Comparison of ENCODE assay signal across 1 cellular context in the genomic region with DNA sequence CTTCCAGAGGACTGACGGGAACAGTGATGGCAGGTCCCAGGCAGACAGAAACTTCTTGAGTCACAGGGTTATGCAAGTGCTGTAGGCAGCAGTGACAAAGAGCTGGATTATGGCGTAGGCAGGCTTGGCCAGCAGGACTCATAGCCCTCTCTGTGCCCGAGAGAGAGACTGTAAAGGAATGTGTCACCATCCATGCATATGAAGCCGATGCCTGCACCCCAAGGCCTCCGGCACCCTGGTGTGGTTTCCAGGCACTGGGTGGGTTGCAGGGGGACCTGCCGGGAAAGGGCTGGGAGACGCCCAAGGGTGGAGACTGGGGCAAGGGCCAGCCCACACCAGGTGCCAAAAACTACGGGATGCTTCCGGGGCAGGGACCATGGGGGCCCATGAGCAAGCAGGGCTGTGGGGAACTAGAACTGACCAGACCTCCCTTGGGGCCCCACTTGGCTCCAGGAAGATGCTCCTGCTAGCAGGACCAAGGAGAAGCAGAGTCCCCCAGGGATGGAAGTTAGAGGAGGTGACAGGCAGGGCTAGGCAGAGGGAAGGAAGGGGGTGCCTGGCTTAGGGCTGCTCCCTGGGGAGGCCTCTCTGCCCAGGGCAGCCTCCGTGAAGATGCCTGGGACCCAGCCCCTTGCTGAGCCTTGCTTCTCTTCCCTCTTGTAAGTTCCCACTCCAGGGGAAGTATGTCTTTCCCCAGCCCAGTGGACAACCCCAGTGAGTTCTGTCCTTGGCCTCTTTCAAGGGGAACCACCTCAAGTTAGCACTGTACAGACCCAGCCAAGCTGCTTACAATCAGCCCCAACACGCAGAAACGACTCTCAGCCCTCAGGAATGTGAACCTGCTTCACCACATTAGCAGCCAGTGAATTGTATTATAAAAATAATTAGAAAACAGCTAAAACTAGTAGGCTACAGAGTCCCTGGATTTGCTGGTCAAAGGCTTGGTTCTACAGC.
TF ChIP-seq lines count a peak whose summit lies in the region.

No MANE protein-coding gene starts in this region.

TF ChIP-seq in GM23338, 12 proteins besides CTCF, POLR2A, EP300 and RAD21 (continued from another document):
- TF ChIP-seq, protein P1, sequence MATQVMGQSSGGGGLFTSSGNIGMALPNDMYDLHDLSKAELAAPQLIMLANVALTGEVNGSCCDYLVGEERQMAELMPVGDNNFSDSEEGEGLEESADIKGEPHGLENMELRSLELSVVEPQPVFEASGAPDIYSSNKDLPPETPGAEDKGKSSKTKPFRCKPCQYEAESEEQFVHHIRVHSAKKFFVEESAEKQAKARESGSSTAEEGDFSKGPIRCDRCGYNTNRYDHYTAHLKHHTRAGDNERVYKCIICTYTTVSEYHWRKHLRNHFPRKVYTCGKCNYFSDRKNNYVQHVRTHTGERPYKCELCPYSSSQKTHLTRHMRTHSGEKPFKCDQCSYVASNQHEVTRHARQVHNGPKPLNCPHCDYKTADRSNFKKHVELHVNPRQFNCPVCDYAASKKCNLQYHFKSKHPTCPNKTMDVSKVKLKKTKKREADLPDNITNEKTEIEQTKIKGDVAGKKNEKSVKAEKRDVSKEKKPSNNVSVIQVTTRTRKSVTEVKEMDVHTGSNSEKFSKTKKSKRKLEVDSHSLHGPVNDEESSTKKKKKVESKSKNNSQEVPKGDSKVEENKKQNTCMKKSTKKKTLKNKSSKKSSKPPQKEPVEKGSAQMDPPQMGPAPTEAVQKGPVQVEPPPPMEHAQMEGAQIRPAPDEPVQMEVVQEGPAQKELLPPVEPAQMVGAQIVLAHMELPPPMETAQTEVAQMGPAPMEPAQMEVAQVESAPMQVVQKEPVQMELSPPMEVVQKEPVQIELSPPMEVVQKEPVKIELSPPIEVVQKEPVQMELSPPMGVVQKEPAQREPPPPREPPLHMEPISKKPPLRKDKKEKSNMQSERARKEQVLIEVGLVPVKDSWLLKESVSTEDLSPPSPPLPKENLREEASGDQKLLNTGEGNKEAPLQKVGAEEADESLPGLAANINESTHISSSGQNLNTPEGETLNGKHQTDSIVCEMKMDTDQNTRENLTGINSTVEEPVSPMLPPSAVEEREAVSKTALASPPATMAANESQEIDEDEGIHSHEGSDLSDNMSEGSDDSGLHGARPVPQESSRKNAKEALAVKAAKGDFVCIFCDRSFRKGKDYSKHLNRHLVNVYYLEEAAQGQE (IDR thresholded peaks at IDR 0.05; ENCODE audit: unreplicated experiment) = no peak
- TF ChIP-seq POLR2AphosphoS5 (IDR thresholded peaks at IDR 0.05; ENCODE audit: low read depth) = no peak
- TF ChIP-seq, protein P2, sequence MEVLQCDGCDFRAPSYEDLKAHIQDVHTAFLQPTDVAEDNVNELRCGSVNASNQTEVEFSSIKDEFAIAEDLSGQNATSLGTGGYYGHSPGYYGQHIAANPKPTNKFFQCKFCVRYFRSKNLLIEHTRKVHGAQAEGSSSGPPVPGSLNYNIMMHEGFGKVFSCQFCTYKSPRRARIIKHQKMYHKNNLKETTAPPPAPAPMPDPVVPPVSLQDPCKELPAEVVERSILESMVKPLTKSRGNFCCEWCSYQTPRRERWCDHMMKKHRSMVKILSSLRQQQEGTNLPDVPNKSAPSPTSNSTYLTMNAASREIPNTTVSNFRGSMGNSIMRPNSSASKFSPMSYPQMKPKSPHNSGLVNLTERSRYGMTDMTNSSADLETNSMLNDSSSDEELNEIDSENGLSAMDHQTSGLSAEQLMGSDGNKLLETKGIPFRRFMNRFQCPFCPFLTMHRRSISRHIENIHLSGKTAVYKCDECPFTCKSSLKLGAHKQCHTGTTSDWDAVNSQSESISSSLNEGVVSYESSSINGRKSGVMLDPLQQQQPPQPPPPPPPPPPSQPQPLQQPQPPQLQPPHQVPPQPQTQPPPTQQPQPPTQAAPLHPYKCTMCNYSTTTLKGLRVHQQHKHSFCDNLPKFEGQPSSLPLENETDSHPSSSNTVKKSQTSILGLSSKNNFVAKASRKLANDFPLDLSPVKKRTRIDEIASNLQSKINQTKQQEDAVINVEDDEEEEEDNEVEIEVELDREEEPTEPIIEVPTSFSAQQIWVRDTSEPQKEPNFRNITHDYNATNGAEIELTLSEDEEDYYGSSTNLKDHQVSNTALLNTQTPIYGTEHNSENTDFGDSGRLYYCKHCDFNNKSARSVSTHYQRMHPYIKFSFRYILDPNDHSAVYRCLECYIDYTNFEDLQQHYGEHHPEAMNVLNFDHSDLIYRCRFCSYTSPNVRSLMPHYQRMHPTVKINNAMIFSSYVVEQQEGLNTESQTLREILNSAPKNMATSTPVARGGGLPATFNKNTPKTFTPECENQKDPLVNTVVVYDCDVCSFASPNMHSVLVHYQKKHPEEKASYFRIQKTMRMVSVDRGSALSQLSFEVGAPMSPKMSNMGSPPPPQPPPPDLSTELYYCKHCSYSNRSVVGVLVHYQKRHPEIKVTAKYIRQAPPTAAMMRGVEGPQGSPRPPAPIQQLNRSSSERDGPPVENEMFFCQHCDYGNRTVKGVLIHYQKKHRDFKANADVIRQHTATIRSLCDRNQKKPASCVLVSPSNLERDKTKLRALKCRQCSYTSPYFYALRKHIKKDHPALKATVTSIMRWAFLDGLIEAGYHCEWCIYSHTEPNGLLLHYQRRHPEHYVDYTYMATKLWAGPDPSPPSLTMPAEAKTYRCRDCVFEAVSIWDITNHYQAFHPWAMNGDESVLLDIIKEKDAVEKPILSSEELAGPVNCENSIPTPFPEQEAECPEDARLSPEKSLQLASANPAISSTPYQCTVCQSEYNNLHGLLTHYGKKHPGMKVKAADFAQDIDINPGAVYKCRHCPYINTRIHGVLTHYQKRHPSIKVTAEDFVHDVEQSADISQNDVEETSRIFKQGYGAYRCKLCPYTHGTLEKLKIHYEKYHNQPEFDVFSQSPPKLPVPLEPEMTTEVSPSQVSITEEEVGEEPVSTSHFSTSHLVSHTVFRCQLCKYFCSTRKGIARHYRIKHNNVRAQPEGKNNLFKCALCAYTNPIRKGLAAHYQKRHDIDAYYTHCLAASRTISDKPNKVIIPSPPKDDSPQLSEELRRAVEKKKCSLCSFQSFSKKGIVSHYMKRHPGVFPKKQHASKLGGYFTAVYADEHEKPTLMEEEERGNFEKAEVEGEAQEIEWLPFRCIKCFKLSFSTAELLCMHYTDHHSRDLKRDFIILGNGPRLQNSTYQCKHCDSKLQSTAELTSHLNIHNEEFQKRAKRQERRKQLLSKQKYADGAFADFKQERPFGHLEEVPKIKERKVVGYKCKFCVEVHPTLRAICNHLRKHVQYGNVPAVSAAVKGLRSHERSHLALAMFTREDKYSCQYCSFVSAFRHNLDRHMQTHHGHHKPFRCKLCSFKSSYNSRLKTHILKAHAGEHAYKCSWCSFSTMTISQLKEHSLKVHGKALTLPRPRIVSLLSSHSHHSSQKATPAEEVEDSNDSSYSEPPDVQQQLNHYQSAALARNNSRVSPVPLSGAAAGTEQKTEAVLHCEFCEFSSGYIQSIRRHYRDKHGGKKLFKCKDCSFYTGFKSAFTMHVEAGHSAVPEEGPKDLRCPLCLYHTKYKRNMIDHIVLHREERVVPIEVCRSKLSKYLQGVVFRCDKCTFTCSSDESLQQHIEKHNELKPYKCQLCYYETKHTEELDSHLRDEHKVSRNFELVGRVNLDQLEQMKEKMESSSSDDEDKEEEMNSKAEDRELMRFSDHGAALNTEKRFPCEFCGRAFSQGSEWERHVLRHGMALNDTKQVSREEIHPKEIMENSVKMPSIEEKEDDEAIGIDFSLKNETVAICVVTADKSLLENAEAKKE (CRISPR knock-in tag; IDR thresholded peaks at IDR 0.05) = no peak
- TF ChIP-seq, protein P3, sequence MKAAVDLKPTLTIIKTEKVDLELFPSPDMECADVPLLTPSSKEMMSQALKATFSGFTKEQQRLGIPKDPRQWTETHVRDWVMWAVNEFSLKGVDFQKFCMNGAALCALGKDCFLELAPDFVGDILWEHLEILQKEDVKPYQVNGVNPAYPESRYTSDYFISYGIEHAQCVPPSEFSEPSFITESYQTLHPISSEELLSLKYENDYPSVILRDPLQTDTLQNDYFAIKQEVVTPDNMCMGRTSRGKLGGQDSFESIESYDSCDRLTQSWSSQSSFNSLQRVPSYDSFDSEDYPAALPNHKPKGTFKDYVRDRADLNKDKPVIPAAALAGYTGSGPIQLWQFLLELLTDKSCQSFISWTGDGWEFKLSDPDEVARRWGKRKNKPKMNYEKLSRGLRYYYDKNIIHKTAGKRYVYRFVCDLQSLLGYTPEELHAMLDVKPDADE (IDR thresholded peaks at IDR 0.05) = no peak
- TF ChIP-seq STAT1 (IDR thresholded peaks at IDR 0.05; ENCODE audit: unreplicated experiment) = no peak
- TF ChIP-seq NANOG (IDR thresholded peaks at IDR 0.05; ENCODE audit: borderline replicate concordance) = no peak
- no peak for TF ChIP-seq JUNB (IDR thresholded peaks at IDR 0.05; ENCODE audit: unreplicated experiment)
- TF ChIP-seq ZNF114 (CRISPR knock-in tag; IDR thresholded peaks at IDR 0.05) = no peak
TF ChIP-seq in GM23338: peak in this region for 0.
